ENCODE assay signal across 1 cellular context in the genomic region with DNA sequence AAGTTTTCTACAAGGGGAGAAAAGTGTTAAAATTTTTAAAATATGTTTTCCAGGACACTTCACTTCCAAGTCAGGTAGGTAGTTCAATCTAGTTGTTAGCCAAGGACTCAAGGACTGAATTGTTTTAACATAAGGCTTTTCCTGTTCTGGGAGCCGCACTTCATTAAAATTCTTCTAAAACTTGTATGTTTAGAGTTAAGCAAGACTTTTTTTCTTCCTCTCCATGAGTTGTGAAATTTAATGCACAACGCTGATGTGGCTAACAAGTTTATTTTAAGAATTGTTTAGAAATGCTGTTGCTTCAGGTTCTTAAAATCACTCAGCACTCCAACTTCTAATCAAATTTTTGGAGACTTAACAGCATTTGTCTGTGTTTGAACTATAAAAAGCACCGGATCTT.
TF ChIP-seq lines count a peak whose summit lies in the region.

No MANE protein-coding gene starts in this region.

TF ChIP-seq in endothelial cell of umbilical vein, 7 proteins besides CTCF, POLR2A, EP300 and RAD21:
- no peak for TF ChIP-seq JUN (IDR thresholded peaks at IDR 0.05; ENCODE audit: borderline replicate concordance, insufficient read depth, insufficient read length, low read depth)
- no peak for TF ChIP-seq EZH2 (IDR thresholded peaks at IDR 0.05; ENCODE audit: borderline replicate concordance, low read depth, low read length, severe bottlenecking)
- TF ChIP-seq FOS (IDR thresholded peaks at IDR 0.05; ENCODE audit: borderline replicate concordance, insufficient read depth, low read length), result no peak
- no peak for TF ChIP-seq MYC (IDR thresholded peaks at IDR 0.05; ENCODE audit: low read depth, low read length)
- TF ChIP-seq, protein P1, sequence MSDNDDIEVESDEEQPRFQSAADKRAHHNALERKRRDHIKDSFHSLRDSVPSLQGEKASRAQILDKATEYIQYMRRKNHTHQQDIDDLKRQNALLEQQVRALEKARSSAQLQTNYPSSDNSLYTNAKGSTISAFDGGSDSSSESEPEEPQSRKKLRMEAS (IDR thresholded peaks at IDR 0.05; ENCODE audit: insufficient read depth, insufficient read length), result no peak
- no peak for TF ChIP-seq GATA2 (IDR thresholded peaks at IDR 0.05; ENCODE audit: insufficient read depth, insufficient read length, low read depth, low read length)
- no peak for TF ChIP-seq POLR2AphosphoS5 (IDR thresholded peaks at IDR 0.05; ENCODE audit: insufficient read depth, low read depth, low read length)
